14 cellular contexts compared by ENCODE assay signal in genomic region chr17:82791532-82791931, GRCh38. TPM values are rescaled to one million over a fixed set of nuclear protein-coding genes. Genes with fewer than 3 reads are reported as not detected.
DNase-seq lines count a peak whose midpoint lies in the region; ATAC-seq, FAIRE-seq and TF ChIP-seq lines count a peak whose summit lies in the region.
"Had no signal": no experiment of that assay in that cellular context is flagged by ENCODE, and none has a peak within 500 bp of the region (broad histone marks: within the 10 kb centered on the region; RNA-seq: fewer than 3 reads in every experiment).

No MANE protein-coding gene starts in this region.

- in situ Hi-C loops in Panc1 (cut with HindIII; ENCODE audit: low pct_unique_long_range_greater_than_20kb, low sequenced_read_pairs), result no loop called here

- BruUV-seq in Panc1 (replicated peaks; lab: Mats Ljungman, UMichigan) (no TSS peak), endothelial cell of umbilical vein (replicated peaks; lab: Mats Ljungman, UMichigan) (no TSS peak)

- peak; percentile 96 for FAIRE-seq in endothelial cell of umbilical vein (lab: Jason Lieb, UNC)

- CTCF ChIA-PET in Panc1 (lab: Charles Lee) (interaction anchor here (0.6 kb wide), 1 partner anchor 390 kb away, joined by 4 read pairs; no protein-coding TSS in a partner anchor), endothelial cell of umbilical vein (lab: Charles Lee) (interaction anchor here (1.1 to 2.5 kb wide), 3 partner anchors 10 to 123 kb away, joined by 3 to 17 read pairs (median 9); no protein-coding TSS in a partner anchor)
- CTCF ChIA-PET in activated CD4-positive, alpha-beta T cell treated with anti-CD3 and anti-CD28 coated beads, Interleukin-2, amount 10 ng/mL, durations not matched to agents 7 days and 5 days (lab: Charles Lee), result interaction anchor here (0.7 to 2.1 kb wide), 2 partner anchors 10 to 30 kb away, joined by 3 to 10 read pairs; no protein-coding TSS in a partner anchor

- dilution Hi-C loops in endothelial cell of umbilical vein (cut with MboI; ENCODE audit: extremely low pct_ligation_motif_present, low sequenced_read_pairs), result no loop called here

- H3K4me2 ChIP-seq in endothelial cell of umbilical vein (ENCODE audit: insufficient read depth, low read length), result no peak overlapping the region

- TF ChIP-seq CTCF in Panc1 (IDR thresholded peaks at IDR 0.05) (no peak), endothelial cell of umbilical vein (IDR thresholded peaks at IDR 0.05; ENCODE audit: extremely low read depth in 1 of 2, insufficient read depth in 1 of 2, low read depth in 1 of 2, low read length in 2 of 2) (no peak), neural crest cell (conservative IDR thresholded peaks at IDR 0.05) (no peak)

- H3K4me1 Mint-ChIP-seq in neural crest cell, result peaks cover 12% of the 10 kb centered on the region
- H3K4me1 Mint-ChIP-seq in activated CD4-positive, alpha-beta T cell treated with anti-CD3 and anti-CD28 coated beads, Interleukin-2, amount 10 ng/mL, durations not matched to agents 7 days and 5 days, result peaks cover 2% of the 10 kb centered on the region
- H3K4me1 Mint-ChIP-seq in activated T-cell treated with anti-CD3 and anti-CD28 coated beads, Interleukin-2, amount 50 U/mL, for 4 hours (ENCODE audit: low read depth), result no peaks in the 10 kb centered on the region

- TF ChIP-seq POLR2A in endothelial cell of umbilical vein (IDR thresholded peaks at IDR 0.05; ENCODE audit: low read depth, low read length), result no peak

- H3K4me3 ChIP-seq in Panc1 (ENCODE audit: low read depth in 2 of 2, low read length in 2 of 2) (no peak overlapping the region), endothelial cell of umbilical vein (replicated peaks in 1 of 3; ENCODE audit: insufficient read depth in 1 of 3, low read depth in 1 of 3, low read length in 3 of 3) (no peak overlapping the region)
- H3K4me3 ChIP-seq: lung, skin epidermis had no signal

- no peaks in the 10 kb centered on the region for H3K9me1 ChIP-seq in endothelial cell of umbilical vein (replicated peaks; ENCODE audit: control insufficient read depth, extremely low read depth, insufficient read depth, low read length)

- H3K9ac ChIP-seq in endothelial cell of umbilical vein (replicated peaks; ENCODE audit: extremely low read depth, insufficient read depth, low read length), result no peak overlapping the region

- H3K27me3 ChIP-seq in Panc1 (ENCODE audit: control insufficient read depth, insufficient read depth, low read length) (no peaks in the 10 kb centered on the region), endothelial cell of umbilical vein (ENCODE audit: control insufficient read depth in 2 of 2, insufficient read depth in 2 of 2, low read length in 2 of 2) (no peaks in the 10 kb centered on the region)

- H2AFZ ChIP-seq in endothelial cell of umbilical vein (ENCODE audit: low read depth, low read length), result peak overlapping the region; percentile 7

- DNase-seq in Ammon's horn (ENCODE audit: low spot score), result peak; percentile 64
- DNase-seq in Panc1 (ENCODE audit: low read depth, low spot score), result no peak
- peak; percentile 37 for DNase-seq in endothelial cell of umbilical vein (ENCODE audit: low read depth, low spot score)
- no peak for DNase-seq in neural crest cell (ENCODE audit: low read depth, low spot score)
- no peak for DNase-seq in NCI-H187 treated with DMSO at 0.1 percent for 48 hours (lab: John Stamatoyannopoulos, UW)
- no peak for DNase-seq in activated CD4-positive, alpha-beta T cell treated with anti-CD3 and anti-CD28 coated beads, Interleukin-2, amount 10 ng/mL, durations not matched to agents 7 days and 5 days
- DNase-seq in Right ventricle myocardium superior, result no peak
- DNase-seq in activated T-cell treated with anti-CD3 and anti-CD28 coated beads, Interleukin-2, amount 50 U/mL, for 4 hours, result no peak
- DNase-seq: activated T-cell treated with anti-CD3 and anti-CD28 coated beads, Interleukin-2, amount 50 U/mL, for 1 hour; CD4-positive, CD25-positive, alpha-beta regulatory T cell; central memory CD4-positive, alpha-beta T cell; NCI-H1417 treated with DMSO at 0.1 percent for 48 hours had no signal

- H3K27ac Mint-ChIP-seq in neural crest cell (ENCODE audit: unreplicated experiment), result peak overlapping the region; percentile 8
- H3K27ac Mint-ChIP-seq in activated CD4-positive, alpha-beta T cell treated with anti-CD3 and anti-CD28 coated beads, Interleukin-2, amount 10 ng/mL, durations not matched to agents 7 days and 5 days, result no peak overlapping the region

- POLR2A ChIA-PET in Panc1 (lab: Charles Lee), result no interaction called here
- POLR2A ChIA-PET in endothelial cell of umbilical vein (lab: Charles Lee), result no interaction called here
- POLR2A ChIA-PET in activated CD4-positive, alpha-beta T cell treated with anti-CD3 and anti-CD28 coated beads, Interleukin-2, amount 10 ng/mL, durations not matched to agents 7 days and 5 days (lab: Charles Lee), result no interaction called here

- intact Hi-C loops in Panc1 (cut with micrococcal nuclease; ENCODE audit: unreplicated experiment), result no loop called here
- intact Hi-C loops in endothelial cell of umbilical vein (cut with micrococcal nuclease), result loop anchor here (2.0 kb wide), 1 partner anchor 53 kb away; no protein-coding TSS in a partner anchor
- intact Hi-C loops in Right ventricle myocardium superior (cut with DNase I), result no loop called here

- no peaks in the 10 kb centered on the region for H3K36me3 Mint-ChIP-seq in neural crest cell (ENCODE audit: low read depth)
- H3K36me3 Mint-ChIP-seq in activated CD4-positive, alpha-beta T cell treated with anti-CD3 and anti-CD28 coated beads, Interleukin-2, amount 10 ng/mL, durations not matched to agents 7 days and 5 days (ENCODE audit: low read depth), result no peaks in the 10 kb centered on the region
- H3K36me3 Mint-ChIP-seq in activated T-cell treated with anti-CD3 and anti-CD28 coated beads, Interleukin-2, amount 50 U/mL, for 4 hours (ENCODE audit: insufficient read depth), result peaks cover 5% of the 10 kb centered on the region

- ATAC-seq in Panc1 (peak; percentile 63), Right ventricle myocardium superior (ENCODE audit: poor library complexity) (no peak)
- no peak for ATAC-seq in activated T-cell treated with anti-CD3 and anti-CD28 coated beads, Interleukin-2, amount 50 U/mL, for 4 hours

- H3K79me2 ChIP-seq in endothelial cell of umbilical vein (ENCODE audit: control insufficient read depth, insufficient read depth, low read length), result peaks cover 2% of the 10 kb centered on the region

- no peaks in the 10 kb centered on the region for H3K27me3 Mint-ChIP-seq in neural crest cell (ENCODE audit: low read depth)
- H3K27me3 Mint-ChIP-seq in activated CD4-positive, alpha-beta T cell treated with anti-CD3 and anti-CD28 coated beads, Interleukin-2, amount 10 ng/mL, durations not matched to agents 7 days and 5 days, result no peaks in the 10 kb centered on the region
- no peaks in the 10 kb centered on the region for H3K27me3 Mint-ChIP-seq in activated T-cell treated with anti-CD3 and anti-CD28 coated beads, Interleukin-2, amount 50 U/mL, for 4 hours (ENCODE audit: low read depth)
- H3K27me3 Mint-ChIP-seq: CD4-positive, CD25-positive, alpha-beta regulatory T cell had no signal

- H3K9me3 Mint-ChIP-seq in neural crest cell, result no peaks in the 10 kb centered on the region
- no peaks in the 10 kb centered on the region for H3K9me3 Mint-ChIP-seq in activated CD4-positive, alpha-beta T cell treated with anti-CD3 and anti-CD28 coated beads, Interleukin-2, amount 10 ng/mL, durations not matched to agents 7 days and 5 days
- no peaks in the 10 kb centered on the region for H3K9me3 Mint-ChIP-seq in activated T-cell treated with anti-CD3 and anti-CD28 coated beads, Interleukin-2, amount 50 U/mL, for 4 hours
- H3K9me3 Mint-ChIP-seq: CD4-positive, CD25-positive, alpha-beta regulatory T cell had no signal

- no peaks in the 10 kb centered on the region for H4K20me1 ChIP-seq in endothelial cell of umbilical vein (replicated peaks; ENCODE audit: control insufficient read depth, extremely low read depth, insufficient read depth, low read length)

- no peaks in the 10 kb centered on the region for H3K4me1 ChIP-seq in Panc1 (ENCODE audit: control insufficient read depth, insufficient read depth, low read length)
- H3K4me1 ChIP-seq in endothelial cell of umbilical vein (ENCODE audit: control insufficient read depth, extremely low read depth, insufficient read depth, low read length), result no peaks in the 10 kb centered on the region

- no peak overlapping the region for H3K4me3 Mint-ChIP-seq in neural crest cell
- no peak overlapping the region for H3K4me3 Mint-ChIP-seq in activated CD4-positive, alpha-beta T cell treated with anti-CD3 and anti-CD28 coated beads, Interleukin-2, amount 10 ng/mL, durations not matched to agents 7 days and 5 days
- no peak overlapping the region for H3K4me3 Mint-ChIP-seq in activated T-cell treated with anti-CD3 and anti-CD28 coated beads, Interleukin-2, amount 50 U/mL, for 4 hours
- H3K4me3 Mint-ChIP-seq: CD4-positive, CD25-positive, alpha-beta regulatory T cell had no signal

- H3K36me3 ChIP-seq in Panc1 (ENCODE audit: control insufficient read depth, insufficient read depth, low read length) (no peaks in the 10 kb centered on the region), endothelial cell of umbilical vein (ENCODE audit: control insufficient read depth in 2 of 2, extremely low read depth in 1 of 2, insufficient read depth in 2 of 2, low read length in 2 of 2) (peaks cover 0 to 3% of the 10 kb centered on the region in 2 experiments)

- H3K27ac ChIP-seq in Panc1 (ENCODE audit: low read length), result no peak overlapping the region
- peak overlapping the region; percentile 35 for H3K27ac ChIP-seq in endothelial cell of umbilical vein (ENCODE audit: insufficient read depth, low read depth, low read length)

- H3K9me3 ChIP-seq in Panc1 (ENCODE audit: control insufficient read depth, insufficient read depth, low read depth, low read length) (no peaks in the 10 kb centered on the region), endothelial cell of umbilical vein (replicated peaks; ENCODE audit: control insufficient read depth, insufficient read depth, low read length) (no peaks in the 10 kb centered on the region)

RNA-seq across cellular contexts. Expression of gene TBCD, which starts 39.7 kb away (rescaled TPM):
- total RNA-seq in Panc1 (2021; ENCODE audit: unreplicated experiment) (186 TPM), endothelial cell of umbilical vein (145 and 163 TPM in 2 replicates), neural crest cell (155 and 166 TPM in 2 replicates), Right ventricle myocardium superior (45.1 TPM)
- 203 TPM for polyA plus RNA-seq in Panc1 (2012; ENCODE audit: insufficient read length)
- polyA plus RNA-seq in endothelial cell of umbilical vein, result 121 and 149 TPM in 2 replicates
- 62.5 and 64.6 TPM in 2 replicates for polyA plus RNA-seq in endothelial cell of umbilical vein (2011; cell fraction: cytosol; rRNA removed)
- 332 and 425 TPM in 2 replicates for polyA plus RNA-seq in endothelial cell of umbilical vein (2011; cell fraction: nucleus; rRNA removed)
- polyA plus RNA-seq in endothelial cell of umbilical vein (2012), result 100 and 139 TPM in 2 replicates
- 114 and 152 TPM in 2 replicates for polyA minus RNA-seq in endothelial cell of umbilical vein
- 75.3 TPM for polyA minus RNA-seq in endothelial cell of umbilical vein (2011; cell fraction: cytosol; rRNA and poly(A)+ RNA removed)
- 102 and 141 TPM in 2 replicates for polyA minus RNA-seq in endothelial cell of umbilical vein (2011; cell fraction: nucleus; rRNA and poly(A)+ RNA removed)
- 100 to 1,000 TPM; 155 to 157 TPM for total RNA-seq in activated CD4-positive, alpha-beta T cell treated with anti-CD3 and anti-CD28 coated beads, Interleukin-2, amount 10 ng/mL, durations not matched to agents 7 days and 5 days
- 10 to 100 TPM; 63.5 to 76.7 (median 66.1) TPM for total RNA-seq in activated T-cell treated with anti-CD3 and anti-CD28 coated beads, Interleukin-2, amount 50 U/mL, for 4 hours

RNA-seq across cellular contexts. Expression of gene ZNF750, which starts 48.3 kb away (rescaled TPM):
- total RNA-seq in Panc1 (2021; ENCODE audit: unreplicated experiment) (not detected), endothelial cell of umbilical vein (0.23 and 0.80 TPM in 2 replicates), neural crest cell (not detected in 2 replicates), Right ventricle myocardium superior (0.13 TPM)
- not detected for polyA plus RNA-seq in Panc1 (2012; ENCODE audit: insufficient read length)
- polyA plus RNA-seq in endothelial cell of umbilical vein, result 0.15 and 0.22 TPM in 2 replicates
- 0.22 and 0.25 TPM in 2 replicates for polyA plus RNA-seq in endothelial cell of umbilical vein (2011; cell fraction: cytosol; rRNA removed)
- 0.84 and 1.1 TPM in 2 replicates for polyA plus RNA-seq in endothelial cell of umbilical vein (2011; cell fraction: nucleus; rRNA removed)
- 0.10 and 0.19 TPM in 2 replicates for polyA plus RNA-seq in endothelial cell of umbilical vein (2012)
- 0.34 TPM in 2 replicates for polyA minus RNA-seq in endothelial cell of umbilical vein
- not detected for polyA minus RNA-seq in endothelial cell of umbilical vein (2011; cell fraction: cytosol; rRNA and poly(A)+ RNA removed)
- polyA minus RNA-seq in endothelial cell of umbilical vein (2011; cell fraction: nucleus; rRNA and poly(A)+ RNA removed), result 0.19 TPM in 2 replicates
- not detected for total RNA-seq in activated CD4-positive, alpha-beta T cell treated with anti-CD3 and anti-CD28 coated beads, Interleukin-2, amount 10 ng/mL, durations not matched to agents 7 days and 5 days
- total RNA-seq in activated T-cell treated with anti-CD3 and anti-CD28 coated beads, Interleukin-2, amount 50 U/mL, for 4 hours, result not detected
- total RNA-seq: CD4-positive, CD25-positive, alpha-beta regulatory T cell had no signal

RNA-seq across cellular contexts. Expression of gene FN3K, which starts 56.1 kb away (rescaled TPM):
- total RNA-seq in Panc1 (2021; ENCODE audit: unreplicated experiment) (34.8 TPM), endothelial cell of umbilical vein (8.3 and 12.0 TPM in 2 replicates), neural crest cell (21.7 and 23.8 TPM in 2 replicates), Right ventricle myocardium superior (80.2 TPM)
- 56.1 TPM for polyA plus RNA-seq in Panc1 (2012; ENCODE audit: insufficient read length)
- 1.2 and 2.0 TPM in 2 replicates for polyA plus RNA-seq in endothelial cell of umbilical vein
- 1.5 and 1.9 TPM in 2 replicates for polyA plus RNA-seq in endothelial cell of umbilical vein (2011; cell fraction: cytosol; rRNA removed)
- 7.3 and 7.4 TPM in 2 replicates for polyA plus RNA-seq in endothelial cell of umbilical vein (2011; cell fraction: nucleus; rRNA removed)
- 6.1 and 16.4 TPM in 2 replicates for polyA plus RNA-seq in endothelial cell of umbilical vein (2012)
- polyA minus RNA-seq in endothelial cell of umbilical vein, result 2.1 and 3.4 TPM in 2 replicates
- 1.3 TPM for polyA minus RNA-seq in endothelial cell of umbilical vein (2011; cell fraction: cytosol; rRNA and poly(A)+ RNA removed)
- 2.6 and 2.9 TPM in 2 replicates for polyA minus RNA-seq in endothelial cell of umbilical vein (2011; cell fraction: nucleus; rRNA and poly(A)+ RNA removed)
- total RNA-seq in activated CD4-positive, alpha-beta T cell treated with anti-CD3 and anti-CD28 coated beads, Interleukin-2, amount 10 ng/mL, durations not matched to agents 7 days and 5 days, result 1 to 10 TPM; 2.0 to 4.2 TPM
- 1 to 10 TPM in 2 of 3 donors, under 1 TPM in 1; 0.79 to 1.3 (median 1.0) TPM for total RNA-seq in activated T-cell treated with anti-CD3 and anti-CD28 coated beads, Interleukin-2, amount 50 U/mL, for 4 hours

Comparison
In these comparisons a context has a peak if more than half of its experiments do, and no peak if none do; other contexts are left out.
1. DNase-seq: peak in Ammon's horn (single experiment) and endothelial cell of umbilical vein (single experiment); none in Panc1 (single experiment), neural crest cell (single experiment), NCI-H187 treated with DMSO at 0.1 percent for 48 hours (single experiment), activated CD4-positive, alpha-beta T cell treated with anti-CD3 and anti-CD28 coated beads, Interleukin-2, amount 10 ng/mL, durations not matched to agents 7 days and 5 days (single experiment), Right ventricle myocardium superior (single experiment) and activated T-cell treated with anti-CD3 and anti-CD28 coated beads, Interleukin-2, amount 50 U/mL, for 4 hours (single experiment).